Comparison of ENCODE assay signal across 16 cellular contexts in the genomic region with DNA sequence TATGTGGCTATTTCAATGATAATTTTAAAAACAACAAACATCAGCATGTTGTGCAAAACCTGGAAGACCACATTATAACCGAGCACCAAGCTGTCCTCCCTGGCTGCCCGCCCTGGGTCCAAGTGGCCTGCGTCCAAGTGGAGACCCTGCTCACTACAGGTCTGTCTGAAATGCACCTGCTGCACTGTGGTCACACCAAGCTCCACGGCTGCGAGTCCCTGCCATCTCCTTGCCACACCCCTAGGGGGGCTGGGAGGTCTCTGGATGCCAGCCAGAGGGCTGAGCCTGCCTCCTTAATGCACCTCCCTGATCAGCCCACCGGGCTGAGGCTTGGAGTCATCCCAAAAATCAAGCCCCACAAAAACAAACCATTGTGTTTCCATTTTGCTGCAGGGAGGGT.
"Had no signal": no experiment of that assay in that cellular context is flagged by ENCODE, and none has a peak within 500 bp of the region (broad histone marks: within the 10 kb centered on the region; RNA-seq: fewer than 3 reads in every experiment).

No MANE protein-coding gene starts in this region.

- DNase-seq: activated B cell treated with CpG ODN at 0.5 μM for 24 hours; activated CD4-positive, alpha-beta T cell treated with anti-CD3 and anti-CD28 coated beads for 4 hours; activated CD8-positive, alpha-beta T cell treated with anti-CD3 and anti-CD28 coated beads for 36 hours; activated naive CD4-positive, alpha-beta T cell treated with anti-CD3 and anti-CD28 coated beads for 36 hours; activated T-cell treated with anti-CD3 and anti-CD28 coated beads, Interleukin-2, amount 50 U/mL, for 1 hour; body of pancreas; foreskin fibroblast; left cardiac atrium; lower lobe of right lung; nephron progenitor cell; stimulated activated CD4-positive, alpha-beta T cell treated with anti-CD3 and anti-CD28 coated beads, Interleukin-2, amount 100 ng/mL, for 24 hours; transverse colon; uterus had no signal

- H3K9me3 ChIP-seq: body of pancreas, lower lobe of right lung, transverse colon, uterus had no signal

- H3K36me3 ChIP-seq: lower lobe of right lung, transverse colon, uterus had no signal

- H3K4me3 ChIP-seq: body of pancreas, dorsolateral prefrontal cortex, lower lobe of right lung, transverse colon, uterus had no signal

- H3K4me1 ChIP-seq: lower lobe of right lung, transverse colon, uterus had no signal

- H3K27ac ChIP-seq: body of pancreas, dorsolateral prefrontal cortex, epithelial cell of prostate, lower lobe of right lung, transverse colon, uterus had no signal

- ATAC-seq: activated CD8-positive, alpha-beta T cell treated with anti-CD3 and anti-CD28 coated beads for 36 hours; activated T-helper 17 cell treated with anti-CD3 and anti-CD28 coated beads, Interleukin-2, amount 50 U/mL, for 72 hours; body of pancreas; lower lobe of right lung had no signal
